8 cellular contexts compared by ENCODE assay signal in genomic region chr3:126475411-126476114, GRCh38. TPM values are rescaled to one million over a fixed set of nuclear protein-coding genes. Genes with fewer than 3 reads are reported as not detected.
DNase-seq lines count a peak whose midpoint lies in the region; TF ChIP-seq lines count a peak whose summit lies in the region.

TSS of gene ZXDC (minus strand) at chr3:126475891. CDS start at chr3:126475865, 26 bp downstream.

- no peaks in the 10 kb centered on the region for H3K9me3 Mint-ChIP-seq in HFFc6

- H3K36me3 ChIP-seq in SK-N-SH (replicated peaks in 1 of 2; ENCODE audit: control insufficient read depth in 1 of 2, insufficient read depth in 2 of 2, low read length in 1 of 2) (peaks cover 17% of the 10 kb centered on the region in 2 experiments), suprapubic skin (peaks cover 5% of the 10 kb centered on the region)

- H3K9me2 ChIP-seq in SK-N-SH = no peaks in the 10 kb centered on the region

- H3K4me3 ChIP-seq in SK-N-SH (ENCODE audit: low read depth in 2 of 2, low read length in 1 of 2) (peak within 1 kb of the TSS; percentile 84 to 88), suprapubic skin (peak within 1 kb of the TSS; percentile 68)

- H3K4me2 ChIP-seq in SK-N-SH = peak within 1 kb of the TSS; percentile 92

- peaks cover 41% of the 10 kb centered on the region for H3K4me1 Mint-ChIP-seq in HFFc6 (ENCODE audit: low read depth)

- no peaks in the 10 kb centered on the region for H3K27me3 ChIP-seq in SK-N-SH (ENCODE audit: insufficient read depth)
- H3K27me3 ChIP-seq in suprapubic skin = no peaks in the 10 kb centered on the region

- peak within 1 kb of the TSS; percentile 99; the same call in 1 of the 2 replicates for H2AFZ ChIP-seq in SK-N-SH (ENCODE audit: low read depth)

- CTCF ChIA-PET in GM10248 (lab: Yijun Ruan, JAX) (interaction anchor here (0.6 to 1.8 kb wide), 10 partner anchors 10 to 1071 kb away, joined by 3 to 7 read pairs (median 4); partner anchors contain the start of gene KLF15), SK-N-SH (lab: Yijun Ruan, JAX) (interaction anchor here (0.7 to 2.6 kb wide), 21 partner anchors 10 to 1836 kb away, joined by 3 to 20 read pairs (median 3); no protein-coding TSS in a partner anchor)

- DNase-seq in GM10248 (ENCODE audit: extremely low spot score) (peak; percentile 100), HFFc6 (peak; percentile 88), NAMALWA (ENCODE audit: low spot score) (peak; percentile 92), SK-N-SH (peak; percentile 100), germinal center (ENCODE audit: low spot score) (peak; percentile 100), occipital lobe (lab: John Stamatoyannopoulos, UW) (peak; percentile 91), suprapubic skin (ENCODE audit: low spot score in 2 of 2) (peak; percentile 95)
- peak; percentile 93 for DNase-seq in activated naive CD4-positive, alpha-beta T cell treated with anti-CD3 and anti-CD28 coated beads, Interleukin-2, amount 50 U/mL, for 16 hours

- peaks cover 18% of the 10 kb centered on the region for H3K36me3 Mint-ChIP-seq in HFFc6 (ENCODE audit: low read depth)

- TF ChIP-seq CTCF in GM10248 (IDR thresholded peaks at IDR 0.05; ENCODE audit: control extremely low read depth, extremely low read depth, low read depth, missing control alignments) = peak; percentile 65
- TF ChIP-seq CTCF in HFFc6 (IDR thresholded peaks at IDR 0.05) = peak; percentile 62; the same call in 1 of the 2 replicates
- peak; percentile 21; the same call in 1 of the 2 replicates for TF ChIP-seq CTCF in SK-N-SH (IDR thresholded peaks at IDR 0.05)
- TF ChIP-seq CTCF in suprapubic skin (IDR thresholded peaks at IDR 0.05) = peak; percentile 19 to 52

- no peaks in the 10 kb centered on the region for H3K9me3 ChIP-seq in SK-N-SH
- H3K9me3 ChIP-seq in suprapubic skin = no peaks in the 10 kb centered on the region

- H4K20me1 ChIP-seq in SK-N-SH (ENCODE audit: insufficient read depth) = peaks cover 43% of the 10 kb centered on the region

- H3K27ac ChIP-seq in SK-N-SH (ENCODE audit: low read depth in 2 of 2, low read length in 1 of 2) (peak within 1 kb of the TSS; percentile 38 to 91; a peak in 3 of 4 replicates), suprapubic skin (peak within 1 kb of the TSS; percentile 93)

- H3K27ac Mint-ChIP-seq in HFFc6 = peak within 1 kb of the TSS; percentile 59; the same call in 1 of the 2 replicates

- H3F3A ChIP-seq in SK-N-SH (replicated peaks; ENCODE audit: insufficient read depth) = peaks cover 6% of the 10 kb centered on the region

- TF ChIP-seq RAD21 in SK-N-SH (IDR thresholded peaks at IDR 0.05; ENCODE audit: low read length) = peak; percentile 51

- 3% methylated on average over 41 of the region's 113 CpGs for WGBS in SK-N-SH (ENCODE audit: low lambda C conversion rate)
- WGBS in suprapubic skin = no CpG with 5 or more reads among the region's 113 CpGs

- peaks cover 20 to 41% of the 10 kb centered on the region in 2 experiments for H3K4me1 ChIP-seq in SK-N-SH (ENCODE audit: control insufficient read depth in 1 of 2, insufficient read depth in 2 of 2, low read depth in 1 of 2, low read length in 1 of 2)
- H3K4me1 ChIP-seq in suprapubic skin = peaks cover 49% of the 10 kb centered on the region

- H3K27me3 Mint-ChIP-seq in HFFc6 (ENCODE audit: insufficient read depth) = peaks cover 2% of the 10 kb centered on the region; the same call in 1 of the 2 replicates

- POLR2A ChIA-PET in GM10248 (lab: Yijun Ruan, JAX) = interaction anchor here (1.2 kb wide), 1 partner anchor 880 kb away, joined by 5 read pairs; the partner anchor contains the start of gene OSBPL11
- POLR2A ChIA-PET in SK-N-SH (lab: Yijun Ruan, JAX) = interaction anchor here (0.6 kb wide), 1 partner anchor 30 kb away, joined by 3 read pairs; no protein-coding TSS in a partner anchor

- peak within 1 kb of the TSS; percentile 64 for H3K9ac ChIP-seq in SK-N-SH

- no peak for TF ChIP-seq EP300 in SK-N-SH (IDR thresholded peaks at IDR 0.05; ENCODE audit: borderline replicate concordance in 1 of 2, low read depth in 1 of 2, low read length in 1 of 2)
- no peak for TF ChIP-seq EP300 in suprapubic skin (IDR thresholded peaks at IDR 0.05)

- peaks cover 44% of the 10 kb centered on the region for H3K79me2 ChIP-seq in SK-N-SH (ENCODE audit: insufficient read depth)

- H3K4me3 Mint-ChIP-seq in HFFc6 = peak within 1 kb of the TSS; percentile 95

- TF ChIP-seq POLR2A in suprapubic skin (IDR thresholded peaks at IDR 0.05) = peak; percentile 81 to 86

TF ChIP-seq in SK-N-SH, 30 proteins besides CTCF, POLR2A, EP300 and RAD21 (continues in another document):
- TF ChIP-seq MAX (IDR thresholded peaks at IDR 0.05; ENCODE audit: low read depth) (no peak), FOXJ3 (CRISPR knock-in tag; IDR thresholded peaks at IDR 0.05) (no peak), FOXM1 (IDR thresholded peaks at IDR 0.05; ENCODE audit: low read depth) (no peak), EZH2phosphoT487 (IDR thresholded peaks at IDR 0.05; ENCODE audit: borderline replicate concordance, low read depth) (no peak), USF1 (IDR thresholded peaks at IDR 0.05; ENCODE audit: borderline replicate concordance, low read depth) (no peak), SMC3 (IDR thresholded peaks at IDR 0.05; ENCODE audit: low read depth, low read length) (peak; percentile 13; the same call in 1 of the 2 replicates), ZBTB33 (IDR thresholded peaks at IDR 0.05; ENCODE audit: borderline replicate concordance, low read depth) (no peak), PBX3 (IDR thresholded peaks at IDR 0.05) (no peak), CHD2 (IDR thresholded peaks at IDR 0.05; ENCODE audit: low read length, partially characterized antibody) (peak; percentile 6), NFIC (IDR thresholded peaks at IDR 0.05; ENCODE audit: borderline replicate concordance) (no peak), RCOR1 (IDR thresholded peaks at IDR 0.05; ENCODE audit: low read length) (no peak)

RNA-seq across cellular contexts. Expression of gene ZXDC, which starts in this region (rescaled TPM):
- total RNA-seq in HFFc6 (2021; fragmentation: NEBNext Ultra II Directional; extraction: Animal tissue kit (Norgen Biotek cat#: 25700)) = 10 to 100 TPM; 11.7 to 14.2 (median 13.5) TPM
- 8.5 and 9.1 TPM in 2 replicates for polyA plus RNA-seq in SK-N-SH (2012; rRNA removed)
- polyA plus RNA-seq in SK-N-SH (2012; cell fraction: cytosol; rRNA removed) = 4.4 and 6.4 TPM in 2 replicates
- 25.7 and 27.7 TPM in 2 replicates for polyA plus RNA-seq in SK-N-SH (2012; cell fraction: nucleus; rRNA removed)
- 40.7 TPM for total RNA-seq in occipital lobe
- 10 to 100 TPM; 40.5 to 97.5 (median 61.2) TPM for total RNA-seq in suprapubic skin

Comparison
In these comparisons a context has a peak if more than half of its experiments do, and no peak if none do; other contexts are left out.
1. Peak in every context shown above with its lines: DNase-seq, H3K4me3 ChIP-seq and H3K27ac ChIP-seq.